Comparison of ENCODE assay signal across 12 cellular contexts in the genomic region with DNA sequence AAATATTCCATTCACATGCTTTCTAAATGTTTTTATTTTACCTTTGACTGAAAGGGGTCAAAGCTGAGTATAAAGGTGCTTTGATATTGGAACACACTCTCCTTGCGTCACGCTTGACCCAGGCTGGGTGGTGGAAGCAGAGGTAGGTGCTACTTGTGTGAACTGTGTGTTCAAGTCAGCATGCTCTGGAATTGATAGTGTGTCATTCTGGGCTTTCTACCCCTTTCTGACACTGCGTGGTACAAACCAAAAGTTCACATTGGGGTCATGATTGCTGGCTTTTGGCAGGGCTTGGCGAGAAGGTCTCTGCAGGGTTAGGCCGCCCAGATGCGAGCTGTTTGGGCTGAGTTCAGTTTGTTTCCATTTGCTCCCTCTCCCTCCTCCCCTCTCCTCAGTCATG.
A peak's percentile ranks its signal among the peaks of the same experiment; 100 is the strongest.
DNase-seq lines count a peak whose midpoint lies in the region; ATAC-seq and TF ChIP-seq lines count a peak whose summit lies in the region.
"Had no signal": no experiment of that assay in that cellular context is flagged by ENCODE, and none has a peak within 500 bp of the region (broad histone marks: within the 10 kb centered on the region; RNA-seq: fewer than 3 reads in every experiment).

No MANE protein-coding gene starts in this region.

- H3K27me3 ChIP-seq in right atrium auricular region (no peaks in the 10 kb centered on the region), vagina (no peaks in the 10 kb centered on the region)

- no peak overlapping the region for H3K4me3 Mint-ChIP-seq in mesothelial cell of epicardium
- H3K4me3 Mint-ChIP-seq: activated B cell treated with CpG ODN at 0.5 μM for 24 hours had no signal

- ATAC-seq in Right ventricle myocardium superior (ENCODE audit: poor library complexity) (peak; percentile 87), HG02840 (IDR thresholded peaks at IDR 0.05; ENCODE audit: low FRiP score, unreplicated experiment) (no peak)
- ATAC-seq: SK-N-SH treated with all-trans-retinoic acid at 6 μM for 48 hours had no signal

- intact Hi-C loops in Right ventricle myocardium superior (cut with DNase I) (no loop called here), vagina (cut with DNase I) (no loop called here)

- no peaks in the 10 kb centered on the region for H3K36me3 Mint-ChIP-seq in mesothelial cell of epicardium

- H3K27ac Mint-ChIP-seq in mesothelial cell of epicardium: peak overlapping the region; percentile 16
- H3K27ac Mint-ChIP-seq: activated B cell treated with CpG ODN at 0.5 μM for 24 hours had no signal

- peaks cover 1% of the 10 kb centered on the region for H3K27me3 Mint-ChIP-seq in mesothelial cell of epicardium (ENCODE audit: low read depth)
- H3K27me3 Mint-ChIP-seq: activated B cell treated with CpG ODN at 0.5 μM for 24 hours had no signal

- peak; percentile 60 for DNase-seq in Right ventricle myocardium superior
- DNase-seq in right atrium auricular region (ENCODE audit: low spot score): no peak
- peak; percentile 77 for DNase-seq in fibroblast of mammary gland (ENCODE audit: low read depth)
- no peak for DNase-seq in mesothelial cell of epicardium (ENCODE audit: low spot score in 2 of 2, unreplicated experiment in 2 of 2)
- DNase-seq in vagina (ENCODE audit: extremely low spot score in 2 of 2): no peak
- DNase-seq in NCI-H345 (lab: John Stamatoyannopoulos, UW): no peak
- no peak for DNase-seq in stimulated activated CD4-positive, alpha-beta T cell treated with anti-CD3 and anti-CD28 coated beads, Interleukin-4, amount 100 ng/mL, for 4 hours
- DNase-seq: activated B cell treated with CpG ODN at 0.5 μM for 24 hours; activated T-cell treated with anti-CD3 and anti-CD28 coated beads, Interleukin-2, amount 50 U/mL, for 1 hour; trophoblast cell had no signal

- H3K4me1 Mint-ChIP-seq in mesothelial cell of epicardium: peaks cover 14% of the 10 kb centered on the region
- H3K4me1 Mint-ChIP-seq: activated B cell treated with CpG ODN at 0.5 μM for 24 hours had no signal

- H3K27ac ChIP-seq in right atrium auricular region (no peak overlapping the region), vagina (peak overlapping the region; percentile 50)

- no peak for TF ChIP-seq CTCF in right atrium auricular region (IDR thresholded peaks at IDR 0.05)
- TF ChIP-seq CTCF in fibroblast of mammary gland (conservative IDR thresholded peaks at IDR 0.05; ENCODE audit: control insufficient read depth, insufficient read depth, low read depth, low read length): no peak
- TF ChIP-seq CTCF in mesothelial cell of epicardium (IDR thresholded peaks at IDR 0.05; ENCODE audit: unreplicated experiment): no peak
- TF ChIP-seq CTCF in vagina (IDR thresholded peaks at IDR 0.05): no peak

- no peaks in the 10 kb centered on the region for H3K9me3 ChIP-seq in right atrium auricular region
- no peaks in the 10 kb centered on the region for H3K9me3 ChIP-seq in vagina

- H3K4me1 ChIP-seq in right atrium auricular region (peaks cover 0 to 18% of the 10 kb centered on the region in 2 donors), vagina (peaks cover 25% of the 10 kb centered on the region)

- H3K36me3 ChIP-seq in right atrium auricular region (no peaks in the 10 kb centered on the region), vagina (no peaks in the 10 kb centered on the region)

- no peak for TF ChIP-seq POLR2A in vagina (IDR thresholded peaks at IDR 0.05)

- H3K9me3 Mint-ChIP-seq in mesothelial cell of epicardium: peaks cover 8% of the 10 kb centered on the region
- H3K9me3 Mint-ChIP-seq: activated B cell treated with CpG ODN at 0.5 μM for 24 hours had no signal

- H3K4me3 ChIP-seq in right atrium auricular region (no peak overlapping the region), fibroblast of mammary gland (ENCODE audit: control insufficient read depth, low read depth, low read length) (no peak overlapping the region), vagina (no peak overlapping the region)

Comparison
In these comparisons a context has a peak if more than half of its experiments do, and no peak if none do; other contexts are left out.
1. DNase-seq: peak in Right ventricle myocardium superior (single experiment) and fibroblast of mammary gland (single experiment); none in right atrium auricular region (single experiment), mesothelial cell of epicardium (0 of 2), vagina (0 of 2), NCI-H345 (single experiment) and stimulated activated CD4-positive, alpha-beta T cell treated with anti-CD3 and anti-CD28 coated beads, Interleukin-4, amount 100 ng/mL, for 4 hours (0 of 2).